Comparison of ENCODE assay signal across 24 cellular contexts in the genomic region with DNA sequence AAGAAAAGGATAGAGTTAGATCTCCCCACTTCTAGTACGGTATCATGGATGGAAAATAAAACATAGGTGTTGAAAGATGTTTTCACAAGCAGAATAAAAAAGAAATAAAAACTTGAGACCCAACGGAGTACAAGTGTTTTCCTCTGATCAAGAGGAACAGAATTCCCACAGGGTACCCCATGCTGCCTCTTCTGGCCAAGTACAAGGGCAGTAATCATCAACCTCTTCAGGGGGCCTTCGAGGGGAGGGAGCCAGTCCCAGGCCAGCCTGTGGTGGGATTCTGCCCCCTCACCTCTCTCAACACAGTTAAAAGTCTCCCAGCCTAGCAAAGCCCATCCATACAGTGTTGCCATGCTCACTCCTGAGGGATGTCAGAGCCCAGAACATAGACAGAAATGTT.
"Had no signal": no experiment of that assay in that cellular context is flagged by ENCODE, and none has a peak within 500 bp of the region (broad histone marks: within the 10 kb centered on the region; RNA-seq: fewer than 3 reads in every experiment).

No MANE protein-coding gene starts in this region.

- H3K9me3 Mint-ChIP-seq: neural crest cell; stimulated activated naive CD8-positive, alpha-beta T cell treated with anti-CD3 and anti-CD28 coated beads, Interleukin-15, amount 100 ng/mL, for 72 hours had no signal

- DNase-seq: dermis blood vessel endothelial cell; effector memory CD8-positive, alpha-beta T cell; hypothalamus; left ventricle myocardium superior; mesenchymal stem cell; natural killer cell; right lobe of liver; small intestine; stimulated activated CD4-positive, alpha-beta T cell treated with anti-CD3 and anti-CD28 coated beads, Interleukin-12 subunit alpha, Interleukin-12 subunit beta, amount 100 ng/mL, for 4 hours; stimulated activated CD4-positive, alpha-beta T cell treated with anti-CD3 and anti-CD28 coated beads, Interleukin-1b, Interleukin-23, amount 100 ng/mL, for 48 hours; stimulated activated CD4-positive, alpha-beta T cell treated with anti-CD3 and anti-CD28 coated beads, Interleukin-4, amount 100 ng/mL, for 1 hour; stimulated activated CD8-positive, alpha-beta memory T cell treated with anti-CD3 and anti-CD28 coated beads, Interleukin-4, amount 100 ng/mL, for 48 hours; stimulated activated naive CD4-positive, alpha-beta T cell; stimulated activated naive CD8-positive, alpha-beta T cell treated with anti-CD3 and anti-CD28 coated beads, Interleukin-15, amount 100 ng/mL, for 72 hours; transverse colon had no signal

- H3K4me3 Mint-ChIP-seq: effector memory CD8-positive, alpha-beta T cell; natural killer cell; neural crest cell; stimulated activated naive CD8-positive, alpha-beta T cell treated with anti-CD3 and anti-CD28 coated beads, Interleukin-15, amount 100 ng/mL, for 72 hours had no signal

- H3K27me3 ChIP-seq: right lobe of liver, suprapubic skin, transverse colon, vagina had no signal

- H2AFZ ChIP-seq: parathyroid adenoma had no signal

- H3K9me3 ChIP-seq: right lobe of liver, transverse colon, vagina had no signal

- H3K4me1 Mint-ChIP-seq: natural killer cell; stimulated activated naive CD8-positive, alpha-beta T cell treated with anti-CD3 and anti-CD28 coated beads, Interleukin-15, amount 100 ng/mL, for 72 hours had no signal

- FAIRE-seq: frontal cortex, keratinocyte, small intestine had no signal

- H3K27me3 Mint-ChIP-seq: effector memory CD8-positive, alpha-beta T cell; progenitor cell of endocrine pancreas; stimulated activated naive CD8-positive, alpha-beta T cell treated with anti-CD3 and anti-CD28 coated beads, Interleukin-15, amount 100 ng/mL, for 72 hours had no signal

- H3K36me3 Mint-ChIP-seq: natural killer cell had no signal

- H3K9ac ChIP-seq: parathyroid adenoma had no signal

- H3K27ac ChIP-seq: coronary artery, parathyroid adenoma, right lobe of liver, suprapubic skin, transverse colon, vagina had no signal

- H3K36me3 ChIP-seq: right lobe of liver, suprapubic skin, transverse colon, vagina had no signal

- H3K4me1 ChIP-seq: parathyroid adenoma, suprapubic skin, transverse colon, vagina had no signal

- ATAC-seq: effector memory CD8-positive, alpha-beta T cell; left ventricle myocardium superior; natural killer cell; right lobe of liver; stimulated activated naive CD8-positive, alpha-beta T cell treated with anti-CD3 and anti-CD28 coated beads, Interleukin-15, amount 100 ng/mL, for 72 hours had no signal

- H3K4me3 ChIP-seq: coronary artery, lung, right lobe of liver, suprapubic skin, transverse colon, vagina had no signal

- H3K27ac Mint-ChIP-seq: effector memory CD8-positive, alpha-beta T cell; natural killer cell; progenitor cell of endocrine pancreas; stimulated activated naive CD8-positive, alpha-beta T cell treated with anti-CD3 and anti-CD28 coated beads, Interleukin-15, amount 100 ng/mL, for 72 hours had no signal
